Comparison of ENCODE assay signal across 25 cellular contexts in genomic region chr7:209416-209815, GRCh38. TPM values are rescaled to one million over a fixed set of nuclear protein-coding genes. Genes with fewer than 3 reads are reported as not detected.
"Had no signal": no experiment of that assay in that cellular context is flagged by ENCODE, and none has a peak within 500 bp of the region (broad histone marks: within the 10 kb centered on the region; RNA-seq: fewer than 3 reads in every experiment).

No MANE protein-coding gene starts in this region.

- H3K36me3 ChIP-seq: transverse colon, uterus had no signal

- H3K4me3 ChIP-seq: coronary artery, esophagus squamous epithelium, heart right ventricle, lower lobe of right lung, smooth muscle cell, suprapubic skin, transverse colon, upper lobe of right lung, uterus had no signal

- H3K27ac Mint-ChIP-seq: immature natural killer cell; natural killer cell; progenitor cell of endocrine pancreas; stimulated activated naive CD8-positive, alpha-beta T cell treated with anti-CD3 and anti-CD28 coated beads, Interleukin-15, amount 100 ng/mL, for 72 hours had no signal

- DNase-seq: effector memory CD8-positive, alpha-beta T cell; erythroblast; esophagus squamous epithelium; foreskin melanocyte; glutamatergic neuron; heart right ventricle; hippocampal formation; immature natural killer cell; left ventricle myocardium superior; lower lobe of right lung; natural killer cell; stimulated activated CD4-positive, alpha-beta T cell treated with anti-CD3 and anti-CD28 coated beads, Interleukin-12 subunit alpha, Interleukin-12 subunit beta, amount 100 ng/mL, for 4 hours; stimulated activated CD4-positive, alpha-beta T cell treated with anti-CD3 and anti-CD28 coated beads, Interleukin-1b, Interleukin-23, amount 100 ng/mL, for 48 hours; stimulated activated CD4-positive, alpha-beta T cell treated with anti-CD3 and anti-CD28 coated beads, Interleukin-4, amount 100 ng/mL, for 1 hour; stimulated activated CD8-positive, alpha-beta memory T cell treated with anti-CD3 and anti-CD28 coated beads, Interleukin-4, amount 100 ng/mL, for 48 hours; stimulated activated naive CD4-positive, alpha-beta T cell; stimulated activated naive CD8-positive, alpha-beta T cell treated with anti-CD3 and anti-CD28 coated beads, Interleukin-15, amount 100 ng/mL, for 72 hours; transverse colon; upper lobe of right lung; uterus had no signal

- H3K9me3 ChIP-seq: esophagus squamous epithelium, heart right ventricle, lower lobe of right lung, suprapubic skin, transverse colon, upper lobe of right lung, uterus had no signal

- H3K4me3 Mint-ChIP-seq: effector memory CD8-positive, alpha-beta T cell; immature natural killer cell; natural killer cell; stimulated activated naive CD8-positive, alpha-beta T cell treated with anti-CD3 and anti-CD28 coated beads, Interleukin-15, amount 100 ng/mL, for 72 hours had no signal

- H3K36me3 Mint-ChIP-seq: immature natural killer cell, natural killer cell had no signal

- ATAC-seq: effector memory CD8-positive, alpha-beta T cell; natural killer cell; stimulated activated naive CD8-positive, alpha-beta T cell treated with anti-CD3 and anti-CD28 coated beads, Interleukin-15, amount 100 ng/mL, for 72 hours had no signal

- H3K27ac ChIP-seq: coronary artery, esophagus squamous epithelium, heart right ventricle, lower lobe of right lung, parathyroid adenoma, suprapubic skin, upper lobe of right lung, uterus had no signal

- H3K4me1 ChIP-seq: parathyroid adenoma, suprapubic skin, uterus had no signal

- H3K9me3 Mint-ChIP-seq: effector memory CD8-positive, alpha-beta T cell; immature natural killer cell; natural killer cell; stimulated activated naive CD8-positive, alpha-beta T cell treated with anti-CD3 and anti-CD28 coated beads, Interleukin-15, amount 100 ng/mL, for 72 hours had no signal

- H3K27me3 ChIP-seq: esophagus squamous epithelium, heart right ventricle, suprapubic skin, transverse colon, upper lobe of right lung, uterus had no signal

- H3K4me1 Mint-ChIP-seq: immature natural killer cell; natural killer cell; stimulated activated naive CD8-positive, alpha-beta T cell treated with anti-CD3 and anti-CD28 coated beads, Interleukin-15, amount 100 ng/mL, for 72 hours had no signal

- H3K27me3 Mint-ChIP-seq: effector memory CD8-positive, alpha-beta T cell; progenitor cell of endocrine pancreas; stimulated activated naive CD8-positive, alpha-beta T cell treated with anti-CD3 and anti-CD28 coated beads, Interleukin-15, amount 100 ng/mL, for 72 hours had no signal

RNA-seq across cellular contexts. Expression of gene FAM20C, which starts 17.0 kb away (rescaled TPM):
- polyA plus RNA-seq: immature natural killer cell had no signal
